14 cellular contexts compared by ENCODE assay signal in genomic region chr1:12597792-12598191, GRCh38. TPM values are rescaled to one million over a fixed set of nuclear protein-coding genes. Genes with fewer than 3 reads are reported as not detected.
DNase-seq lines count a peak whose midpoint lies in the region; ATAC-seq, FAIRE-seq and TF ChIP-seq lines count a peak whose summit lies in the region.
"Had no signal": no experiment of that assay in that cellular context is flagged by ENCODE, and none has a peak within 500 bp of the region (broad histone marks: within the 10 kb centered on the region; RNA-seq: fewer than 3 reads in every experiment).

No MANE protein-coding gene starts in this region.

- H3K27me3 Mint-ChIP-seq in activated naive CD4-positive, alpha-beta T cell treated with anti-CD3 and anti-CD28 coated beads, Interleukin-2, amount 10 ng/mL, durations not matched to agents 7 days and 5 days, result peaks cover 40% of the 10 kb centered on the region
- H3K27me3 Mint-ChIP-seq in type B pancreatic cell, result no peaks in the 10 kb centered on the region

- H3K27ac ChIP-seq in caudate nucleus (ENCODE audit: low read depth, low read length), result peak overlapping the region; percentile 58
- H3K27ac ChIP-seq: cardiac muscle cell had no signal

- no peak for FAIRE-seq in H54 (lab: Jason Lieb, UNC)
- FAIRE-seq: keratinocyte had no signal

- peaks cover 14% of the 10 kb centered on the region for H3K36me3 Mint-ChIP-seq in activated naive CD4-positive, alpha-beta T cell treated with anti-CD3 and anti-CD28 coated beads, Interleukin-2, amount 10 ng/mL, durations not matched to agents 7 days and 5 days
- no peaks in the 10 kb centered on the region for H3K36me3 Mint-ChIP-seq in activated naive CD4-positive, alpha-beta T cell treated with anti-CD3 and anti-CD28 coated beads, Interleukin-2, amount 50 U/mL, for 72 hours
- H3K36me3 Mint-ChIP-seq in type B pancreatic cell, result peaks cover 4% of the 10 kb centered on the region

- no peak overlapping the region for H3K4me3 Mint-ChIP-seq in activated naive CD4-positive, alpha-beta T cell treated with anti-CD3 and anti-CD28 coated beads, Interleukin-2, amount 10 ng/mL, durations not matched to agents 7 days and 5 days
- peak overlapping the region; percentile 37 for H3K4me3 Mint-ChIP-seq in type B pancreatic cell

- CTCF ChIA-PET in activated naive CD4-positive, alpha-beta T cell treated with anti-CD3 and anti-CD28 coated beads, Interleukin-2, amount 10 ng/mL, durations not matched to agents 7 days and 5 days (lab: Charles Lee), result no interaction called here

- ATAC-seq in activated naive CD4-positive, alpha-beta T cell treated with anti-CD3 and anti-CD28 coated beads, Interleukin-2, amount 50 U/mL, for 72 hours, result no peak
- ATAC-seq in GM21360 (IDR thresholded peaks at IDR 0.05; ENCODE audit: unreplicated experiment) (no peak), GM18517 (IDR thresholded peaks at IDR 0.05; ENCODE audit: unreplicated experiment) (no peak)

- DNase-seq in activated naive CD4-positive, alpha-beta T cell treated with anti-CD3 and anti-CD28 coated beads, Interleukin-2, amount 10 ng/mL, durations not matched to agents 7 days and 5 days, result no peak
- DNase-seq in activated naive CD4-positive, alpha-beta T cell treated with anti-CD3 and anti-CD28 coated beads, Interleukin-2, amount 50 U/mL, for 72 hours (ENCODE audit: low spot score in 2 of 2), result no peak
- DNase-seq in caudate nucleus (lab: John Stamatoyannopoulos, UW), result peak in 2 of 61 donors; percentile 12
- DNase-seq in mucosa of gallbladder (ENCODE audit: low spot score), result peak; percentile 91
- no peak for DNase-seq in type B pancreatic cell (ENCODE audit: extremely low spot score, unreplicated experiment)
- no peak for DNase-seq in H54 (ENCODE audit: insufficient read length, low spot score)
- DNase-seq: activated CD8-positive, alpha-beta memory T cell treated with anti-CD3 and anti-CD28 coated beads, Interleukin-2, amount 50 U/mL, for 4 hours; HCEC 1CT; T-helper 9 cell had no signal

- peaks cover 57% of the 10 kb centered on the region for H3K4me1 Mint-ChIP-seq in activated naive CD4-positive, alpha-beta T cell treated with anti-CD3 and anti-CD28 coated beads, Interleukin-2, amount 10 ng/mL, durations not matched to agents 7 days and 5 days
- peaks cover 68% of the 10 kb centered on the region for H3K4me1 Mint-ChIP-seq in type B pancreatic cell (ENCODE audit: unreplicated experiment)

- TF ChIP-seq POLR2A in H54 (IDR thresholded peaks at IDR 0.05; ENCODE audit: low read depth, low read length), result no peak

- peak overlapping the region; percentile 60 for H3K27ac Mint-ChIP-seq in activated naive CD4-positive, alpha-beta T cell treated with anti-CD3 and anti-CD28 coated beads, Interleukin-2, amount 10 ng/mL, durations not matched to agents 7 days and 5 days
- peak overlapping the region in 1 of 2 donors; percentile 11 for H3K27ac Mint-ChIP-seq in activated naive CD4-positive, alpha-beta T cell treated with anti-CD3 and anti-CD28 coated beads, Interleukin-2, amount 50 U/mL, for 72 hours
- peak overlapping the region; percentile 75 for H3K27ac Mint-ChIP-seq in type B pancreatic cell

- H3K9me3 Mint-ChIP-seq in activated naive CD4-positive, alpha-beta T cell treated with anti-CD3 and anti-CD28 coated beads, Interleukin-2, amount 10 ng/mL, durations not matched to agents 7 days and 5 days, result no peaks in the 10 kb centered on the region
- H3K9me3 Mint-ChIP-seq in activated naive CD4-positive, alpha-beta T cell treated with anti-CD3 and anti-CD28 coated beads, Interleukin-2, amount 50 U/mL, for 72 hours, result no peaks in the 10 kb centered on the region
- H3K9me3 Mint-ChIP-seq in type B pancreatic cell, result no peaks in the 10 kb centered on the region

- TF ChIP-seq CTCF in type B pancreatic cell (conservative IDR thresholded peaks at IDR 0.05), result no peak

RNA-seq across cellular contexts. Expression of gene DHRS3, which starts 20.2 kb away (rescaled TPM):
- 10 to 100 TPM; 85.2 to 93.9 TPM for total RNA-seq in activated naive CD4-positive, alpha-beta T cell treated with anti-CD3 and anti-CD28 coated beads, Interleukin-2, amount 50 U/mL, for 72 hours
- total RNA-seq in mucosa of gallbladder (168 TPM), type B pancreatic cell (ENCODE audit: low replicate concordance) (143 and 276 TPM in 2 replicates)

RNA-seq across cellular contexts. Expression of gene AADACL4, which starts 46.1 kb away (rescaled TPM):
- not detected for total RNA-seq in activated naive CD4-positive, alpha-beta T cell treated with anti-CD3 and anti-CD28 coated beads, Interleukin-2, amount 50 U/mL, for 72 hours
- total RNA-seq in mucosa of gallbladder (not detected), type B pancreatic cell (ENCODE audit: low replicate concordance) (not detected in 2 replicates)
- total RNA-seq: cardiac muscle cell, M059J had no signal
